In the genomic region with DNA sequence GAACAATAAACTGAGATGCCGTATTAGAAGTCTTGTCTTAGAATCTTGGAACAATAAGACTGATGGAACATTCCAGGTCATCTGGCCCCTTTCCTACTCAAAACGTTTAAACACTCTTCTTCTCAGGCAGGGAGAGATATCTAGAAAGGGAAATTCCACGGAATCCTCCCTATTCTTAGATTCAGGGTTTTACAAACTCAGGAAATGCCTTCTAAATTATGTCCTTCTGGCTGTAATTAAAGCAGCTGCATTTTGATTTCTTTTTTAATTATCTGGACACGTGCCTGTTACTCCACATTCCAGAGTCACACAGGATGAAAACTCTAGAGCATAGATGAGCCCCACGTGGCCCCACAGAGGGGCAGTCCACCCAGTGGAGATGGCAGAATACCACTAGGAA, we compare ENCODE assay signal across 15 cellular contexts. TPM values are rescaled to one million over a fixed set of nuclear protein-coding genes. Genes with fewer than 3 reads are reported as not detected.
A peak's percentile ranks its signal among the peaks of the same experiment; 100 is the strongest.
DNase-seq lines count a peak whose midpoint lies in the region; ATAC-seq and TF ChIP-seq lines count a peak whose summit lies in the region.
"Had no signal": no experiment of that assay in that cellular context is flagged by ENCODE, and none has a peak within 500 bp of the region (broad histone marks: within the 10 kb centered on the region; RNA-seq: fewer than 3 reads in every experiment).

No MANE protein-coding gene starts in this region.

- H3K27ac Mint-ChIP-seq in chondrocyte (ENCODE audit: unreplicated experiment), result peak overlapping the region; percentile 66
- peak overlapping the region; percentile 6 for H3K27ac Mint-ChIP-seq in stimulated activated naive B cell treated with anti-CD40 and anti-IgM and Interleukin-4, amounts not matched to agents 10 μg/mL and 1 μg/mL and 100 μg/mL, for 72 hours
- H3K27ac Mint-ChIP-seq: WTC11 had no signal

- in situ Hi-C loops in GM23248 (cut with MboI), result no loop called here

- no peaks in the 10 kb centered on the region for H3K36me3 ChIP-seq in GM23248 (ENCODE audit: low read depth)
- no peaks in the 10 kb centered on the region for H3K36me3 ChIP-seq in hepatocyte (replicated peaks; ENCODE audit: insufficient read depth, low read depth)
- no peaks in the 10 kb centered on the region for H3K36me3 ChIP-seq in left lung
- H3K36me3 ChIP-seq: gastroesophageal sphincter had no signal

- H3K9me3 ChIP-seq in GM23248 (ENCODE audit: low read depth) (no peaks in the 10 kb centered on the region), hepatocyte (ENCODE audit: low read depth) (no peaks in the 10 kb centered on the region), left lung (no peaks in the 10 kb centered on the region)
- H3K9me3 ChIP-seq: gastroesophageal sphincter had no signal

- H3K27ac ChIP-seq in GM23248 (peak overlapping the region; percentile 30; the same call in 1 of the 2 replicates), hepatocyte (peak overlapping the region; percentile 1), left lung (no peak overlapping the region)

- H3K36me3 Mint-ChIP-seq in chondrocyte (ENCODE audit: low read depth), result no peaks in the 10 kb centered on the region
- H3K36me3 Mint-ChIP-seq in stimulated activated naive B cell treated with anti-CD40 and anti-IgM and Interleukin-4, amounts not matched to agents 10 μg/mL and 1 μg/mL and 100 μg/mL, for 72 hours, result no peaks in the 10 kb centered on the region
- H3K36me3 Mint-ChIP-seq: naive B cell, WTC11 had no signal

- intact Hi-C loops in left lung (cut with DNase I), result no loop called here

- H3K9me2 ChIP-seq in GM23248 (ENCODE audit: insufficient read depth) (no peaks in the 10 kb centered on the region), hepatocyte (replicated peaks; ENCODE audit: insufficient read depth) (no peaks in the 10 kb centered on the region)

- TF ChIP-seq CTCF in chondrocyte (IDR thresholded peaks at IDR 0.05), result no peak
- TF ChIP-seq CTCF in hepatocyte (IDR thresholded peaks at IDR 0.05; ENCODE audit: poor library complexity), result no peak
- no peak for TF ChIP-seq CTCF in left lung (IDR thresholded peaks at IDR 0.05)

- H3K4me2 ChIP-seq in GM23248 (ENCODE audit: unreplicated experiment), result peak overlapping the region; percentile 78
- H3K4me2 ChIP-seq in hepatocyte, result no peak overlapping the region

- peak overlapping the region; percentile 64 for H2AFZ ChIP-seq in GM23248
- H2AFZ ChIP-seq in hepatocyte, result no peak overlapping the region

- H4K20me1 ChIP-seq in GM23248 (ENCODE audit: insufficient read depth) (no peaks in the 10 kb centered on the region), hepatocyte (ENCODE audit: insufficient read depth, poor library complexity, severe bottlenecking) (no peaks in the 10 kb centered on the region)

- H3K4me1 ChIP-seq in GM23248 (ENCODE audit: insufficient read depth) (peaks cover 27% of the 10 kb centered on the region), hepatocyte (ENCODE audit: insufficient read depth) (peaks cover 3% of the 10 kb centered on the region), left lung (no peaks in the 10 kb centered on the region)

- peaks cover 32% of the 10 kb centered on the region for H3K4me1 Mint-ChIP-seq in chondrocyte (ENCODE audit: low read depth)
- peaks cover 29 to 33% of the 10 kb centered on the region in 2 donors for H3K4me1 Mint-ChIP-seq in stimulated activated naive B cell treated with anti-CD40 and anti-IgM and Interleukin-4, amounts not matched to agents 10 μg/mL and 1 μg/mL and 100 μg/mL, for 72 hours

- H3K79me2 ChIP-seq in GM23248 (ENCODE audit: insufficient read depth) (no peaks in the 10 kb centered on the region), hepatocyte (no peaks in the 10 kb centered on the region)

- no peak overlapping the region for H3K4me3 Mint-ChIP-seq in chondrocyte (ENCODE audit: unreplicated experiment)
- no peak overlapping the region for H3K4me3 Mint-ChIP-seq in stimulated activated naive B cell treated with anti-CD40 and anti-IgM and Interleukin-4, amounts not matched to agents 10 μg/mL and 1 μg/mL and 100 μg/mL, for 72 hours
- H3K4me3 Mint-ChIP-seq: WTC11 had no signal

- H3K27me3 ChIP-seq in GM23248 (replicated peaks; ENCODE audit: insufficient read depth), result no peaks in the 10 kb centered on the region
- H3K27me3 ChIP-seq in hepatocyte, result no peaks in the 10 kb centered on the region
- H3K27me3 ChIP-seq in left lung, result no peaks in the 10 kb centered on the region
- H3K27me3 ChIP-seq: gastroesophageal sphincter had no signal

- H3K27me3 Mint-ChIP-seq in chondrocyte (ENCODE audit: low read depth), result no peaks in the 10 kb centered on the region
- no peaks in the 10 kb centered on the region for H3K27me3 Mint-ChIP-seq in stimulated activated naive B cell treated with anti-CD40 and anti-IgM and Interleukin-4, amounts not matched to agents 10 μg/mL and 1 μg/mL and 100 μg/mL, for 72 hours
- H3K27me3 Mint-ChIP-seq: naive B cell had no signal

- peaks cover 19% of the 10 kb centered on the region; the same call in 1 of the 2 replicates for H3F3A ChIP-seq in GM23248 (ENCODE audit: insufficient read depth)

- WGBS in GM23248 (ENCODE audit: low coverage in 1 of 2, low lambda C conversion rate in 2 of 2, missing lambda C conversion rate in 2 of 2), 2 experiments, result 1 to 3% methylated on average over 5 of the region's 5 CpGs
- 42% methylated on average over 5 of the region's 5 CpGs for WGBS in hepatocyte (ENCODE audit: low lambda C conversion rate, missing lambda C conversion rate)

- DNase-seq in GM23248 (peak; percentile 41), chondrocyte (ENCODE audit: low spot score) (no peak), hepatocyte (ENCODE audit: low spot score) (no peak), left lung (no peak)
- DNase-seq in stimulated activated naive B cell treated with anti-CD40 and anti-IgM and Interleukin-4, amounts not matched to agents 10 μg/mL and 1 μg/mL and 100 μg/mL, for 72 hours, result no peak
- DNase-seq in stimulated activated CD4-positive, alpha-beta T cell treated with anti-CD3 and anti-CD28 coated beads, Interleukin-2, amount 100 ng/mL, for 48 hours, result no peak
- DNase-seq in activated CD8-positive, alpha-beta memory T cell treated with anti-CD3 and anti-CD28 coated beads, Interleukin-2, amount 50 U/mL, for 4 hours, result no peak
- DNase-seq: activated naive CD4-positive, alpha-beta T cell treated with anti-CD3 and anti-CD28 coated beads, Interleukin-2, amount 50 U/mL, for 16 hours; islet precursor cell; naive B cell; NCI-H2171 treated with DMSO at 0.1 percent for 48 hours; substantia nigra had no signal

- peak overlapping the region; percentile 3 for H3K4me3 ChIP-seq in GM23248
- H3K4me3 ChIP-seq in hepatocyte, result no peak overlapping the region
- no peak overlapping the region for H3K4me3 ChIP-seq in left lung
- H3K4me3 ChIP-seq: gastroesophageal sphincter had no signal

- no peak for ATAC-seq in stimulated activated naive B cell treated with anti-CD40 and anti-IgM and Interleukin-4, amounts not matched to agents 10 μg/mL and 1 μg/mL and 100 μg/mL, for 72 hours (replicated peaks)
- no peak for ATAC-seq in left lung
- ATAC-seq: gastroesophageal sphincter, HCT116, WTC11 had no signal

- H3K9me3 Mint-ChIP-seq in chondrocyte (ENCODE audit: low read depth), result no peaks in the 10 kb centered on the region
- H3K9me3 Mint-ChIP-seq in stimulated activated naive B cell treated with anti-CD40 and anti-IgM and Interleukin-4, amounts not matched to agents 10 μg/mL and 1 μg/mL and 100 μg/mL, for 72 hours, result no peaks in the 10 kb centered on the region
- H3K9me3 Mint-ChIP-seq: WTC11 had no signal

- H3K9ac ChIP-seq in GM23248, result 0 out of 2 replicates have a peak overlapping the region, but pooled peaks have one; percentile 16

RNA-seq across cellular contexts. Expression of gene MTMR10, which starts 41.5 kb away (rescaled TPM):
- 8.1 and 13.3 TPM in 2 replicates for total RNA-seq in GM23248 (2014; rRNA removed; shearing (Covaris generic))
- 6.3 and 7.2 TPM in 2 replicates for polyA plus RNA-seq in GM23248 (2016; fragmentation: Nextera tagmentation; extraction: Ambion mirVana)
- 14.9 to 16.5 TPM (median 16.1 TPM) in 3 replicates for total RNA-seq in chondrocyte
- total RNA-seq in hepatocyte, result 15.3 and 19.6 TPM in 2 replicates
- polyA plus RNA-seq in hepatocyte, result 7.9 and 10.3 TPM in 2 replicates
- 10 to 100 TPM; 33.1 to 34.3 TPM for total RNA-seq in left lung

Comparison
In these comparisons a context has a peak if more than half of its experiments do, and no peak if none do; other contexts are left out.
1. H3K27ac ChIP-seq: peak in GM23248 (single experiment) and hepatocyte (single experiment); none in left lung (0 of 2).